In genomic region chr18:58716046-58716766, GRCh38 we compare ENCODE assay signal across 9 cellular contexts. TPM values are rescaled to one million over a fixed set of nuclear protein-coding genes. Genes with fewer than 3 reads are reported as not detected.
A peak's percentile ranks its signal among the peaks of the same experiment; 100 is the strongest.
DNase-seq lines count a peak whose midpoint lies in the region; ATAC-seq, FAIRE-seq and TF ChIP-seq lines count a peak whose summit lies in the region.
"Had no signal": no experiment of that assay in that cellular context is flagged by ENCODE, and none has a peak within 500 bp of the region (broad histone marks: within the 10 kb centered on the region; RNA-seq: fewer than 3 reads in every experiment).

No MANE protein-coding gene starts in this region.

- H3K4me3 ChIP-seq in GM12864 (ENCODE audit: low read depth, low read length): no peak overlapping the region

- no peak for FAIRE-seq in D721Med (lab: Jason Lieb, UNC)

- intact Hi-C loops in Right ventricle myocardium inferior (cut with DNase I): no loop called here

- TF ChIP-seq CTCF in GM12864 (IDR thresholded peaks at IDR 0.05; ENCODE audit: low read depth, low read length, missing control alignments) (no peak), GM20000 (IDR thresholded peaks at IDR 0.05; ENCODE audit: extremely low read depth, missing control alignments) (no peak), D721Med (IDR thresholded peaks at IDR 0.05; ENCODE audit: insufficient read depth, missing control alignments) (no peak)

- ATAC-seq in esophagus mucosa (no peak), Right ventricle myocardium inferior (no peak)

- DNase-seq in GM12864 (ENCODE audit: low read depth) (peak; percentile 8), GM20000 (ENCODE audit: low spot score) (peak; percentile 26), MV-4-11 (lab: John Stamatoyannopoulos, UW) (peak; percentile 54), globus pallidus (ENCODE audit: low spot score) (peak; percentile 3), D721Med (ENCODE audit: insufficient read length, low spot score) (no peak), SW 1271 (lab: John Stamatoyannopoulos, UW) (no peak), Right ventricle myocardium inferior (ENCODE audit: missing footprints) (no peak)
- DNase-seq: MM.1S had no signal

RNA-seq across cellular contexts. Expression of gene MALT1, which starts 44.9 kb away (rescaled TPM):
- total RNA-seq in esophagus mucosa: 34.4 TPM
- 11.8 TPM for total RNA-seq in Right ventricle myocardium inferior

Comparison
In these comparisons a context has a peak if more than half of its experiments do, and no peak if none do; other contexts are left out.
1. DNase-seq: peak in GM12864 (single experiment), GM20000 (single experiment), MV-4-11 (single experiment) and globus pallidus (single experiment); none in D721Med (single experiment), SW 1271 (0 of 2) and Right ventricle myocardium inferior (single experiment).